ENCODE assay signal across 10 cellular contexts in the genomic region with DNA sequence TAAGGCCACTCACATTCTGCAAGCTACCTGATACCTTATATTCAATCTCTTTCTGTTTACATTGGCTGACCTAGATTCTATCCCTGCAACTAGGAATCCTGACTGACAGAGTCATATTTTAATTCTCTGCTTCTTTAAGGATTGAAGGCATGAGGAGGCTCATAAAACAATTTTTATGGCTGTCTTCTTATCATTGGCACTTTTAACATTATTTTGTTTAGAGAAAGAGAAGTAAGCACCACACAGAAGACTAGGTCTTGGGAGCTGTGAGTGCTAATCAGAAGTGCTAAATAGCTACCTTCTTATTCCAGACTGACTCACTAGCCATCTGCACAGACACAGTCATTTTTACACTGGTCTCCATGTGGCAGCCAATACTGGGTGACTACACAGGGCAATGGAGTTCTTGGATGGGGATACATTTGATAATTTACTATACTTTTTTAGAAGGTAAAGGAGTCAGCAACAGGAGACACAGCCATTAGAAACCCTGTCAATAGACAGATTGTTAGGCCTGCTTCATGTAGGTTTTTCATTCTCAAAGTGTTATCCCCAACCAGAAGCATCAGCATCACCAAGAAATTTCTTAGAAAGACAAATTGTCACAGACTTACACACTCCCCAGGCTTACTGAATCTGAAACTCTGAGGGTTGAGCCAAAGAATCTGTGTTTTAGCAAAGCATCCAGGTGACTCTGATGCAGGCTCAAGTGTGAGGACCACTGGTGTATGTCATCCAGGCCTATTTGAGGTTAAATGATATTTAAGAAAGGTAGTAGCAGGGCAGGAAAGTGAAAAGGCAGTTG.
DNase-seq lines count a peak whose midpoint lies in the region; ATAC-seq and TF ChIP-seq lines count a peak whose summit lies in the region.
"Had no signal": no experiment of that assay in that cellular context is flagged by ENCODE, and none has a peak within 500 bp of the region (broad histone marks: within the 10 kb centered on the region; RNA-seq: fewer than 3 reads in every experiment).

No MANE protein-coding gene starts in this region.

- H3K4me1 Mint-ChIP-seq in natural killer cell treated with Interleukin-12 subunit alpha and Interleukin-12 subunit beta and Interleukin-15 and Interleukin-18, amount 100 ng/mL, for 72 hours (ENCODE audit: low read depth in 2 of 2) = peaks cover 14 to 30% of the 10 kb centered on the region in 2 donors
- no peaks in the 10 kb centered on the region for H3K4me1 Mint-ChIP-seq in natural killer cell
- H3K4me1 Mint-ChIP-seq in stimulated activated naive CD8-positive, alpha-beta T cell treated with anti-CD3 and anti-CD28 coated beads, Interleukin-15, amount 100 ng/mL, for 72 hours = peaks cover 40% of the 10 kb centered on the region

- TF ChIP-seq CTCF in natural killer cell (IDR thresholded peaks at IDR 0.05) (no peak), fibroblast of mammary gland (conservative IDR thresholded peaks at IDR 0.05; ENCODE audit: control insufficient read depth, insufficient read depth, low read depth, low read length) (no peak)

- H3K27ac Mint-ChIP-seq in natural killer cell treated with Interleukin-12 subunit alpha and Interleukin-12 subunit beta and Interleukin-15 and Interleukin-18, amount 100 ng/mL, for 72 hours = peak overlapping the region in 1 of 2 donors; percentile 33
- H3K27ac Mint-ChIP-seq in natural killer cell = no peak overlapping the region
- H3K27ac Mint-ChIP-seq in stimulated activated naive CD8-positive, alpha-beta T cell treated with anti-CD3 and anti-CD28 coated beads, Interleukin-15, amount 100 ng/mL, for 72 hours = peak overlapping the region in 1 of 2 donors; percentile 14

- peak overlapping the region; percentile 26 for H3K4me3 Mint-ChIP-seq in natural killer cell treated with Interleukin-12 subunit alpha and Interleukin-12 subunit beta and Interleukin-15 and Interleukin-18, amount 100 ng/mL, for 72 hours
- H3K4me3 Mint-ChIP-seq in natural killer cell = no peak overlapping the region
- peak overlapping the region; percentile 5 to 32 for H3K4me3 Mint-ChIP-seq in stimulated activated naive CD8-positive, alpha-beta T cell treated with anti-CD3 and anti-CD28 coated beads, Interleukin-15, amount 100 ng/mL, for 72 hours

- H3K27me3 Mint-ChIP-seq in natural killer cell treated with Interleukin-12 subunit alpha and Interleukin-12 subunit beta and Interleukin-15 and Interleukin-18, amount 100 ng/mL, for 72 hours = peaks cover 0 to 6% of the 10 kb centered on the region in 2 donors
- H3K27me3 Mint-ChIP-seq in natural killer cell (ENCODE audit: low read depth in 2 of 2) = no peaks in the 10 kb centered on the region
- no peaks in the 10 kb centered on the region for H3K27me3 Mint-ChIP-seq in stimulated activated naive CD8-positive, alpha-beta T cell treated with anti-CD3 and anti-CD28 coated beads, Interleukin-15, amount 100 ng/mL, for 72 hours

- H3K4me3 ChIP-seq in fibroblast of mammary gland (ENCODE audit: control insufficient read depth, low read depth, low read length) = no peak overlapping the region
- H3K4me3 ChIP-seq: BLaER1 treated with 17β-estradiol and CSF1 and Interleukin-3, amounts not matched to agents 10 nM and 100 nM had no signal

- intact Hi-C loops in natural killer cell (cut with micrococcal nuclease) = no loop called here
- intact Hi-C loops in posterior vena cava (cut with DNase I) = no loop called here

- no peak for DNase-seq in natural killer cell treated with Interleukin-12 subunit alpha and Interleukin-12 subunit beta and Interleukin-15 and Interleukin-18, amount 100 ng/mL, for 72 hours (ENCODE audit: low spot score)
- DNase-seq in natural killer cell (no peak), RPMI7951 (ENCODE audit: low read depth) (peak; percentile 39), fibroblast of mammary gland (ENCODE audit: low read depth) (peak; percentile 61), posterior vena cava (ENCODE audit: low spot score) (no peak)
- DNase-seq in stimulated activated naive CD8-positive, alpha-beta T cell treated with anti-CD3 and anti-CD28 coated beads, Interleukin-15, amount 100 ng/mL, for 72 hours = peak; percentile 19 to 55
- DNase-seq in effector CD4-positive, alpha-beta T cell = no peak
- DNase-seq: NCI-H2081 had no signal

- H3K36me3 Mint-ChIP-seq in natural killer cell treated with Interleukin-12 subunit alpha and Interleukin-12 subunit beta and Interleukin-15 and Interleukin-18, amount 100 ng/mL, for 72 hours = no peaks in the 10 kb centered on the region
- no peaks in the 10 kb centered on the region for H3K36me3 Mint-ChIP-seq in natural killer cell

- ATAC-seq in natural killer cell treated with Interleukin-12 subunit alpha and Interleukin-12 subunit beta and Interleukin-15 and Interleukin-18, amount 100 ng/mL, for 72 hours = peak; percentile 79 to 92
- no peak for ATAC-seq in natural killer cell
- peak; percentile 97 for ATAC-seq in stimulated activated naive CD8-positive, alpha-beta T cell treated with anti-CD3 and anti-CD28 coated beads, Interleukin-15, amount 100 ng/mL, for 72 hours
- no peak for ATAC-seq in HG02571 (IDR thresholded peaks at IDR 0.05; ENCODE audit: unreplicated experiment)

- no peaks in the 10 kb centered on the region for H3K9me3 Mint-ChIP-seq in natural killer cell treated with Interleukin-12 subunit alpha and Interleukin-12 subunit beta and Interleukin-15 and Interleukin-18, amount 100 ng/mL, for 72 hours
- H3K9me3 Mint-ChIP-seq in natural killer cell = no peaks in the 10 kb centered on the region
- H3K9me3 Mint-ChIP-seq in stimulated activated naive CD8-positive, alpha-beta T cell treated with anti-CD3 and anti-CD28 coated beads, Interleukin-15, amount 100 ng/mL, for 72 hours = no peaks in the 10 kb centered on the region

Comparison
In these comparisons a context has a peak if more than half of its experiments do, and no peak if none do; other contexts are left out.
1. ATAC-seq: peak in natural killer cell treated with Interleukin-12 subunit alpha and Interleukin-12 subunit beta and Interleukin-15 and Interleukin-18, amount 100 ng/mL, for 72 hours (2 of 2) and stimulated activated naive CD8-positive, alpha-beta T cell treated with anti-CD3 and anti-CD28 coated beads, Interleukin-15, amount 100 ng/mL, for 72 hours (single experiment); none in natural killer cell (0 of 3) and HG02571 (single experiment).
2. DNase-seq: peak in RPMI7951 (single experiment), fibroblast of mammary gland (single experiment) and stimulated activated naive CD8-positive, alpha-beta T cell treated with anti-CD3 and anti-CD28 coated beads, Interleukin-15, amount 100 ng/mL, for 72 hours (2 of 2); none in natural killer cell treated with Interleukin-12 subunit alpha and Interleukin-12 subunit beta and Interleukin-15 and Interleukin-18, amount 100 ng/mL, for 72 hours (single experiment), natural killer cell (single experiment), effector CD4-positive, alpha-beta T cell (single experiment) and posterior vena cava (single experiment).